14 cellular contexts compared by ENCODE assay signal in the genomic region with DNA sequence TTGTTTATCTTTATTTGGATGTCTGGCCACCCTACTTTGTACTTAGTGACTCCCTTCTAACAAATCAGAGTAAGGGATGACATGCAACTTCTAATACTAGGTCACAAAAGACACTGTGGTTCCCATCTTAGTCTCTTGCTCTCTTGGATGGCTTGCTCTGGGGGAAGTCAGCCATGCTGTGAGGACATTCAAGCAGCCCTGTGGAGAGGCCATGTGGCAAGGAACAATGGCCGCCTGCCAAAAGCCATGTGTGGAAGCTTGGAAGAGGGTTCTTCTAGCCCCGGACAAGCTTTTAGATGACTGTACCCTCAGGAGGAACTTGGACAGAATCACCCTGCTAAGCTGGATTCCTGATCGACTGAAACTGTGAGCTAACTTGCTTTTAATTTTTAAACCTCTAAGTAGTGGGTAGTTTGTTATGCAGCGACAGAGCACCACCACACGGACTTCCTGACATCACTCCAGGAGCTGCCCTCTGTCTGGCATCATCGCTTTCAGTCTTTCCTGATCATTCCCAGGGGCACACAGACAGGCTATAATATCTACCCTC.
"Had no signal": no experiment of that assay in that cellular context is flagged by ENCODE, and none has a peak within 500 bp of the region (broad histone marks: within the 10 kb centered on the region; RNA-seq: fewer than 3 reads in every experiment).

No MANE protein-coding gene starts in this region.

- H3K27me3 ChIP-seq: stomach had no signal

- DNase-seq: activated CD4-positive, alpha-beta T cell treated with anti-CD3 and anti-CD28 coated beads for 36 hours; activated CD8-positive, alpha-beta T cell treated with anti-CD3 and anti-CD28 coated beads for 36 hours; activated effector memory CD4-positive, alpha-beta T cell treated with Interleukin-2 at 50 U/mL for 16 hours; cerebellar nuclear complex; glutamatergic neuron; immature natural killer cell; left colon; stimulated activated CD4-positive, alpha-beta T cell treated with anti-CD3 and anti-CD28 coated beads, Interleukin-15, amount 100 ng/mL, for 24 hours; stimulated activated CD4-positive, alpha-beta T cell treated with anti-CD3 and anti-CD28 coated beads, Interleukin-4, amount 100 ng/mL, for 24 hours; stomach; T-helper 1 cell; WERI-Rb-1 had no signal

- H3K27ac ChIP-seq: stomach, thoracic aorta, WERI-Rb-1 had no signal

- H3K9me3 ChIP-seq: thoracic aorta had no signal

- H3K4me1 ChIP-seq: stomach had no signal

- H3K4me3 ChIP-seq: lung, stomach, thoracic aorta had no signal
